In the genomic region with DNA sequence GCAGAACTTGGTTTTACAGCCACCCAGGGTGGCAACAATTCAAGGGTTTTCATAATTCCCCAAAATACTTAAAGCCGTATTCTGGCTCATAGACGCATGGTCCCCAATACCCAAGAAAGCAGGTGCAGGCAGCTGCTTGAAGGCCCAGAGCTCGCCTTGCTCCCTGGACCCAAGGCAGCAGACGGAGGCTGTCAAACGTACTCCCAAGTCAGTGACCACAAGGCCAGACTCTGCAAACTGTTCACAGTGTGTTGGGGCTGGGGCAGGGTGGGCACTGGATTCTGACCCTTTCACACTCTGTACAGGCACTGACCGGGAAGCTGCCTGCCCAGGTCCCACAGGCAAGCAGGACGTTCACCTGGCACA, we compare ENCODE assay signal across 36 cellular contexts.
"Had no signal": no experiment of that assay in that cellular context is flagged by ENCODE, and none has a peak within 500 bp of the region (broad histone marks: within the 10 kb centered on the region; RNA-seq: fewer than 3 reads in every experiment).

No MANE protein-coding gene starts in this region.

- ATAC-seq: activated CD4-positive, CD25-positive, alpha-beta regulatory T cell treated with anti-CD3 and anti-CD28 coated beads, Interleukin-2, amount 50 U/mL, for 24 hours; foreskin keratinocyte; left lobe of liver; pancreas; stimulated activated memory B cell treated with anti-CD40 and anti-IgM and Interleukin-4, amounts not matched to agents 10 μg/mL and 1 μg/mL and 100 μg/mL, for 72 hours; stimulated activated naive CD8-positive, alpha-beta T cell treated with anti-CD3 and anti-CD28 coated beads, Interleukin-15, amount 100 ng/mL, for 72 hours had no signal

- H3K4me1 ChIP-seq: foreskin keratinocyte, prostate gland had no signal

- H3K9me3 ChIP-seq: adrenal gland, ascending aorta, esophagus muscularis mucosa, pancreas, prostate gland, tibial artery had no signal

- H3K4me1 Mint-ChIP-seq: activated naive CD8-positive, alpha-beta T cell treated with anti-CD3 and anti-CD28 coated beads for 36 hours; endodermal cell; stimulated activated naive CD8-positive, alpha-beta T cell treated with anti-CD3 and anti-CD28 coated beads, Interleukin-15, amount 100 ng/mL, for 72 hours had no signal

- H3K27ac Mint-ChIP-seq: activated naive CD4-positive, alpha-beta T cell treated with anti-CD3 and anti-CD28 coated beads for 36 hours; activated naive CD8-positive, alpha-beta T cell treated with anti-CD3 and anti-CD28 coated beads for 36 hours; activated T-helper 1 cell treated with anti-CD3 and anti-CD28 coated beads, Interleukin-12 subunit alpha, Interleukin-12 subunit beta, Interleukin-2, Interleukin-4 antibody, amounts not matched to agents 30 ng/mL and 10 ng/mL and 1 ng/mL, durations not matched to agents 14 hours and 24 hours and 36 hours; endodermal cell; natural killer cell; stimulated activated memory B cell treated with anti-CD40 and anti-IgM and Interleukin-4, amounts not matched to agents 10 μg/mL and 1 μg/mL and 100 μg/mL, for 72 hours; stimulated activated naive CD8-positive, alpha-beta T cell treated with anti-CD3 and anti-CD28 coated beads, Interleukin-15, amount 100 ng/mL, for 72 hours; T-helper 1 cell treated with Interleukin-12 subunit alpha and Interleukin-12 subunit beta and Interleukin-4 antibody, amounts not matched to agents 30 μg/mL and 1 μg/mL, for 36 hours had no signal

- H3K4me2 ChIP-seq: smooth muscle cell had no signal

- H3K27me3 Mint-ChIP-seq: activated naive CD8-positive, alpha-beta T cell treated with anti-CD3 and anti-CD28 coated beads for 36 hours; brain; stimulated activated memory B cell treated with anti-CD40 and anti-IgM and Interleukin-4, amounts not matched to agents 10 μg/mL and 1 μg/mL and 100 μg/mL, for 72 hours; stimulated activated naive CD8-positive, alpha-beta T cell treated with anti-CD3 and anti-CD28 coated beads, Interleukin-15, amount 100 ng/mL, for 72 hours had no signal

- H3K27ac ChIP-seq: adrenal gland, cardiac muscle cell, foreskin keratinocyte, pancreas, prostate gland, WERI-Rb-1 had no signal

- H3K27me3 ChIP-seq: adrenal gland, ascending aorta, cardiac muscle cell, esophagus muscularis mucosa, foreskin keratinocyte, heart left ventricle, pancreas, tibial artery had no signal

- DNase-seq: activated CD4-positive, alpha-beta T cell treated with anti-CD3 and anti-CD28 coated beads for 48 hours; activated CD4-positive, alpha-beta T cell treated with anti-CD3 and anti-CD28 coated beads, Interleukin-2, amount 50 U/mL, for 48 hours; activated CD8-positive, alpha-beta memory T cell treated with anti-CD3 and anti-CD28 coated beads, Interleukin-2, amount 50 U/mL, for 4 hours; activated effector memory CD4-positive, alpha-beta T cell treated with anti-CD3 and anti-CD28 coated beads, Interleukin-2, amount 50 U/mL, for 16 hours; activated naive CD4-positive, alpha-beta T cell treated with anti-CD3 and anti-CD28 coated beads for 36 hours; activated naive CD8-positive, alpha-beta T cell treated with anti-CD3 and anti-CD28 coated beads for 36 hours; activated T-cell treated with anti-CD3 and anti-CD28 coated beads, Interleukin-2, amount 50 U/mL, for 1 hour; adrenal gland; cortex of kidney; endodermal cell; foreskin keratinocyte; mesendoderm; natural killer cell; pancreas; retina; stimulated activated CD4-positive, alpha-beta T cell treated with anti-CD3 and anti-CD28 coated beads, Interleukin-1b, Interleukin-23, amount 100 ng/mL, for 48 hours; stimulated activated CD4-positive, alpha-beta T cell treated with anti-CD3 and anti-CD28 coated beads, Interleukin-4, amount 100 ng/mL, for 4 hours; stimulated activated CD8-positive, alpha-beta memory T cell treated with anti-CD3 and anti-CD28 coated beads, Interleukin-4, amount 100 ng/mL, for 48 hours; stimulated activated naive CD8-positive, alpha-beta T cell treated with anti-CD3 and anti-CD28 coated beads, Interleukin-15, amount 100 ng/mL, for 72 hours; SW 1271; T-helper 9 cell; tibial artery; WERI-Rb-1 had no signal

- H3K4me3 ChIP-seq: adrenal gland, ascending aorta, cardiac muscle cell, esophagus muscularis mucosa, heart left ventricle, lung, pancreas, prostate gland, smooth muscle cell, tibial artery had no signal

- H3K9me3 Mint-ChIP-seq: activated naive CD4-positive, alpha-beta T cell treated with anti-CD3 and anti-CD28 coated beads for 36 hours; activated naive CD8-positive, alpha-beta T cell treated with anti-CD3 and anti-CD28 coated beads for 36 hours; activated T-helper 1 cell treated with anti-CD3 and anti-CD28 coated beads, Interleukin-12 subunit alpha, Interleukin-12 subunit beta, Interleukin-2, Interleukin-4 antibody, amounts not matched to agents 30 ng/mL and 10 ng/mL and 1 ng/mL, durations not matched to agents 14 hours and 24 hours and 36 hours; natural killer cell; stimulated activated memory B cell treated with anti-CD40 and anti-IgM and Interleukin-4, amounts not matched to agents 10 μg/mL and 1 μg/mL and 100 μg/mL, for 72 hours had no signal

- H3K36me3 ChIP-seq: prostate gland had no signal

- H3K4me3 Mint-ChIP-seq: activated naive CD4-positive, alpha-beta T cell treated with anti-CD3 and anti-CD28 coated beads for 36 hours; activated naive CD8-positive, alpha-beta T cell treated with anti-CD3 and anti-CD28 coated beads for 36 hours; activated T-helper 1 cell treated with anti-CD3 and anti-CD28 coated beads, Interleukin-12 subunit alpha, Interleukin-12 subunit beta, Interleukin-2, Interleukin-4 antibody, amounts not matched to agents 30 ng/mL and 10 ng/mL and 1 ng/mL, durations not matched to agents 14 hours and 24 hours and 36 hours; brain; endodermal cell; natural killer cell; stimulated activated memory B cell treated with anti-CD40 and anti-IgM and Interleukin-4, amounts not matched to agents 10 μg/mL and 1 μg/mL and 100 μg/mL, for 72 hours; stimulated activated naive CD8-positive, alpha-beta T cell treated with anti-CD3 and anti-CD28 coated beads, Interleukin-15, amount 100 ng/mL, for 72 hours; T-helper 1 cell treated with Interleukin-12 subunit alpha and Interleukin-12 subunit beta and Interleukin-4 antibody, amounts not matched to agents 30 μg/mL and 1 μg/mL, for 36 hours had no signal
